8 cellular contexts compared by ENCODE assay signal in genomic region chr6:16239798-16240123, GRCh38. TPM values are rescaled to one million over a fixed set of nuclear protein-coding genes. Genes with fewer than 3 reads are reported as not detected.
DNase-seq lines count a peak whose midpoint lies in the region; ATAC-seq and TF ChIP-seq lines count a peak whose summit lies in the region.

No MANE protein-coding gene starts in this region.

- peaks cover 36 to 74% (median 57%) of the 10 kb centered on the region in 4 donors for H3K4me1 ChIP-seq in stomach

- intact Hi-C loops in stomach (cut with DNase I; ENCODE audit: low total_unique reads): no loop called here

- H3K27ac ChIP-seq in VCaP: peak overlapping the region; percentile 74
- peak overlapping the region; percentile 72 to 88 (median 76) for H3K27ac ChIP-seq in stomach

- no peak for ATAC-seq in HG02588 (IDR thresholded peaks at IDR 0.05; ENCODE audit: unreplicated experiment)

- H3K4me3 ChIP-seq in stomach: peak overlapping the region; percentile 71 to 76 (median 73)

- H3K9me3 ChIP-seq in stomach: no peaks in the 10 kb centered on the region

- TF ChIP-seq POLR2A in stomach (IDR thresholded peaks at IDR 0.05): peak in 1 of 4 donors; percentile 7

- H3K27me3 ChIP-seq in stomach: no peaks in the 10 kb centered on the region

- H3K36me3 ChIP-seq in stomach: no peaks in the 10 kb centered on the region

- DNase-seq in NCI-H1694 treated with DMSO at 0.1 percent for 48 hours (lab: John Stamatoyannopoulos, UW) (peak; percentile 20), NCI-H1694 (lab: John Stamatoyannopoulos, UW) (no peak), inferior parietal cortex (ENCODE audit: extremely low spot score) (peak; percentile 52), stomach (no peak), NCI-H2029 treated with DMSO at 0.1 percent for 48 hours (lab: John Stamatoyannopoulos, UW) (no peak), NCI-H2107 treated with DMSO at 0.1 percent for 48 hours (lab: John Stamatoyannopoulos, UW; ENCODE audit: unreplicated experiment) (no peak)

- no peak for TF ChIP-seq EP300 in stomach (IDR thresholded peaks at IDR 0.05)

- 17 to 53% (median 24%) methylated on average over 4 to 5 of the region's 5 CpGs for WGBS in stomach, 5 donors

- TF ChIP-seq CTCF in VCaP (conservative IDR thresholded peaks at IDR 0.05) (no peak), stomach (IDR thresholded peaks at IDR 0.05) (no peak)

RNA-seq across cellular contexts. Expression of gene GMPR, which starts 1.4 kb away (rescaled TPM):
- 10 to 100 TPM in 3 of 5 donors, 1 to 10 TPM in 2; 9.8 to 32.7 (median 11.9) TPM for total RNA-seq in stomach
- polyA plus RNA-seq in stomach: 10 to 100 TPM; 24.5 to 46.3 (median 30.1) TPM

Comparison
In these comparisons a context has a peak if more than half of its experiments do, and no peak if none do; other contexts are left out.
1. DNase-seq: peak in NCI-H1694 treated with DMSO at 0.1 percent for 48 hours (single experiment) and inferior parietal cortex (single experiment); none in NCI-H1694 (single experiment), stomach (single experiment), NCI-H2029 treated with DMSO at 0.1 percent for 48 hours (single experiment) and NCI-H2107 treated with DMSO at 0.1 percent for 48 hours (single experiment).